In the genomic region with DNA sequence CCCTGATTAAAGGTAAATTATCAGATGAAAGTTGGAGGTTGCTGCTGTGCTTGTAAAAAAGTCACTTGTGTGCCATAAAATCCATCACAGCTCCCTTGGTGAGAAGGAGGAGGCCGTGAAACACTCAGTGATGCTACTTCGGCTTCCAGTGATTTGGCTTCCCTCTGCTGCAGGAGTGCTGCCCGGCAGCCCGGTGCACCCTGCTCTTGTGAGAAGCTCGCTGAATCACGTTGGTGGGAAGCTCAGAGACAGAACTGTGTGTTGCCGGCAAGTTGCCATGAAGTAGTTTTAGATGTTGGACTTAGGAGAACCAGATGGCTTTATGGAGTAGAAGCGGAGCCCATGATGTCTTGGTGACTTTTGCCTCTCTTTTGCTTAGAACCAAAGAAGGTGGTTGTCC, we compare ENCODE assay signal across 21 cellular contexts. TPM values are rescaled to one million over a fixed set of nuclear protein-coding genes. Genes with fewer than 3 reads are reported as not detected.
DNase-seq lines count a peak whose midpoint lies in the region; ATAC-seq, FAIRE-seq and TF ChIP-seq lines count a peak whose summit lies in the region.
"Had no signal": no experiment of that assay in that cellular context is flagged by ENCODE, and none has a peak within 500 bp of the region (broad histone marks: within the 10 kb centered on the region; RNA-seq: fewer than 3 reads in every experiment).

No MANE protein-coding gene starts in this region.

- H3K23me2 ChIP-seq in H9 (ENCODE audit: insufficient read length, low read depth, low read length, poor library complexity, severe bottlenecking), result no peaks in the 10 kb centered on the region

- no peaks in the 10 kb centered on the region for H3K9me3 ChIP-seq in H9 (ENCODE audit: control insufficient read depth, low read depth, low read length)
- H3K9me3 ChIP-seq in astrocyte (ENCODE audit: insufficient read depth, low read depth, low read length), result no peaks in the 10 kb centered on the region
- H3K9me3 ChIP-seq in skeletal muscle tissue (ENCODE audit: control insufficient read depth in 3 of 3, low read length in 3 of 3), result no peaks in the 10 kb centered on the region
- H3K9me3 ChIP-seq in pancreas, result no peaks in the 10 kb centered on the region
- no peaks in the 10 kb centered on the region for H3K9me3 ChIP-seq in esophagus squamous epithelium
- H3K9me3 ChIP-seq: ovary had no signal

- H3K27me3 ChIP-seq in H9 (ENCODE audit: insufficient read depth, low read length) (no peaks in the 10 kb centered on the region), astrocyte (ENCODE audit: insufficient read depth, low read length) (no peaks in the 10 kb centered on the region), skeletal muscle tissue (ENCODE audit: control insufficient read depth in 3 of 3, insufficient read depth in 3 of 3, low read length in 3 of 3) (no peaks in the 10 kb centered on the region), pancreas (no peaks in the 10 kb centered on the region), esophagus squamous epithelium (no peaks in the 10 kb centered on the region)
- H3K27me3 ChIP-seq: ovary had no signal

- no peak overlapping the region for H4K91ac ChIP-seq in H9 (ENCODE audit: insufficient read length, low read depth, low read length)

- H3K36me3 Mint-ChIP-seq in H9 (ENCODE audit: insufficient read depth in 1 of 3, low read depth in 3 of 3), result peaks cover 8 to 26% (median 15%) of the 10 kb centered on the region in 3 experiments; a peak in 6 of 7 replicates
- H3K36me3 Mint-ChIP-seq in astrocyte (ENCODE audit: low read depth, unreplicated experiment), result peaks cover 11% of the 10 kb centered on the region

- H3K27ac Mint-ChIP-seq in H9 (peak overlapping the region; percentile 55 to 85 (median 59); a peak in 3 of 7 replicates), astrocyte (ENCODE audit: unreplicated experiment) (peak overlapping the region; percentile 19)

- no peak overlapping the region for H2BK12ac ChIP-seq in H9 (ENCODE audit: insufficient read length, low read depth, low read length)

- H3K79me1 ChIP-seq in H9 (ENCODE audit: insufficient read depth, low read depth, low read length, poor library complexity, severe bottlenecking), result peaks cover 7% of the 10 kb centered on the region

- no peak overlapping the region for H3K18ac ChIP-seq in H9 (ENCODE audit: insufficient read length, low read depth, low read length)

- H3K4me1 Mint-ChIP-seq in H9 (peaks cover 61 to 71% of the 10 kb centered on the region in 2 experiments), astrocyte (ENCODE audit: low read depth, unreplicated experiment) (peaks cover 38% of the 10 kb centered on the region)

- no peak overlapping the region for H3T11ph ChIP-seq in H9 (ENCODE audit: low read length)

- H3K4me1 ChIP-seq in H9 (ENCODE audit: insufficient read depth, low read length), result peaks cover 15% of the 10 kb centered on the region
- peaks cover 46% of the 10 kb centered on the region for H3K4me1 ChIP-seq in astrocyte (ENCODE audit: insufficient read depth, low read length)
- H3K4me1 ChIP-seq in skeletal muscle tissue (ENCODE audit: control insufficient read depth in 3 of 3, insufficient read depth in 3 of 3, low read length in 3 of 3), result peaks cover 36 to 81% (median 73%) of the 10 kb centered on the region in 3 donors
- no peaks in the 10 kb centered on the region for H3K4me1 ChIP-seq in pancreas
- peaks cover 0 to 7% (median 0%) of the 10 kb centered on the region in 3 donors for H3K4me1 ChIP-seq in esophagus squamous epithelium

- no peak overlapping the region for H3K27ac ChIP-seq in H9 (ENCODE audit: insufficient read length, low read depth, low read length)
- H3K27ac ChIP-seq in astrocyte (ENCODE audit: low read depth, low read length), result no peak overlapping the region
- peak overlapping the region; percentile 82 for H3K27ac ChIP-seq in skeletal muscle tissue (ENCODE audit: low read depth, low read length)
- no peak overlapping the region for H3K27ac ChIP-seq in pancreas
- H3K27ac ChIP-seq in esophagus squamous epithelium, result no peak overlapping the region
- H3K27ac ChIP-seq: WERI-Rb-1 had no signal

- H3K56ac ChIP-seq in H9 (ENCODE audit: insufficient read length, low read depth, low read length), result no peak overlapping the region

- H2BK20ac ChIP-seq in H9 (ENCODE audit: low read depth, low read length, poor library complexity, severe bottlenecking), result no peak overlapping the region

- no peak for FAIRE-seq in astrocyte (lab: Jason Lieb, UNC)
- FAIRE-seq in pancreas (lab: Jason Lieb, UNC), result no peak
- FAIRE-seq: endothelial cell of umbilical vein had no signal

- no peak overlapping the region for H3K4ac ChIP-seq in H9 (ENCODE audit: low read depth, low read length)

- H3K4me3 ChIP-seq in astrocyte (ENCODE audit: insufficient read depth, low read depth, low read length) (no peak overlapping the region), skeletal muscle tissue (ENCODE audit: low read length in 3 of 3) (peak overlapping the region in 2 of 3 donors; percentile 17 to 23), pancreas (no peak overlapping the region), esophagus squamous epithelium (no peak overlapping the region)
- H3K4me3 ChIP-seq: ovary had no signal

- no peak overlapping the region for H2BK15ac ChIP-seq in H9 (ENCODE audit: low read depth, low read length)

- TF ChIP-seq CTCF in H9 (conservative IDR thresholded peaks at IDR 0.05) (no peak), astrocyte (IDR thresholded peaks at IDR 0.05; ENCODE audit: insufficient read depth, low read depth, low read length) (no peak), pancreas (IDR thresholded peaks at IDR 0.05) (no peak), esophagus squamous epithelium (IDR thresholded peaks at IDR 0.05) (no peak)

- H3K9me3 Mint-ChIP-seq in H9 (no peaks in the 10 kb centered on the region), astrocyte (ENCODE audit: unreplicated experiment) (no peaks in the 10 kb centered on the region)
- H3K9me3 Mint-ChIP-seq: CD4-positive, CD25-positive, alpha-beta regulatory T cell had no signal

- H3K14ac ChIP-seq in H9 (ENCODE audit: insufficient read depth, low read length), result no peak overlapping the region; the same call in 1 of the 2 replicates

- no peak overlapping the region for H3K9ac ChIP-seq in H9 (ENCODE audit: extremely low read depth, insufficient read length, low read length)
- H3K9ac ChIP-seq in astrocyte (ENCODE audit: low read length), result no peak overlapping the region
- H3K9ac ChIP-seq in skeletal muscle tissue (ENCODE audit: low read depth in 1 of 3, low read length in 3 of 3), result peak overlapping the region; percentile 57 to 65 (median 63)

- H4K20me1 ChIP-seq in H9 (ENCODE audit: control insufficient read depth, insufficient read depth, insufficient read length), result no peaks in the 10 kb centered on the region
- H4K20me1 ChIP-seq in astrocyte (ENCODE audit: insufficient read depth, low read length), result peaks cover 33% of the 10 kb centered on the region

- H2AFZ ChIP-seq in H9 (ENCODE audit: low read length) (no peak overlapping the region), astrocyte (ENCODE audit: low read depth, low read length) (no peak overlapping the region)

- no peak overlapping the region for H2BK120ac ChIP-seq in H9 (ENCODE audit: low read depth, low read length, poor library complexity, severe bottlenecking)

- ATAC-seq in pancreas (no peak), SK-N-SH treated with all-trans-retinoic acid at 6 μM for 48 hours (no peak)

- intact Hi-C loops in pancreas (cut with DNase I), result loop anchor here in 1 of 3 donors (10.0 kb wide), 1 partner anchor 55 kb away; no protein-coding TSS in a partner anchor
- intact Hi-C loops in esophagus squamous epithelium (cut with DNase I), result no loop called here

- H3K4me3 Mint-ChIP-seq in H9, result no peak overlapping the region
- H3K4me3 Mint-ChIP-seq in astrocyte (ENCODE audit: unreplicated experiment), result no peak overlapping the region
- H3K4me3 Mint-ChIP-seq: CD4-positive, CD25-positive, alpha-beta regulatory T cell had no signal

- H3K27me3 Mint-ChIP-seq in H9 (ENCODE audit: low read depth) (no peaks in the 10 kb centered on the region), astrocyte (ENCODE audit: low read depth, unreplicated experiment) (no peaks in the 10 kb centered on the region)
- H3K27me3 Mint-ChIP-seq: CD4-positive, CD25-positive, alpha-beta regulatory T cell had no signal

- H2BK5ac ChIP-seq in H9 (ENCODE audit: insufficient read length, low read length), result no peak overlapping the region

- H3K23ac ChIP-seq in H9 (ENCODE audit: insufficient read length, low read depth, low read length), result no peak overlapping the region

- H2AK5ac ChIP-seq in H9 (ENCODE audit: insufficient read length, low read length), result no peak overlapping the region

- no peak for DNase-seq in H9
- no peak for DNase-seq in astrocyte (ENCODE audit: low read depth)
- DNase-seq in left kidney (ENCODE audit: low read depth, low spot score), result peak; percentile 33
- DNase-seq in pancreas, result no peak
- DNase-seq in esophagus squamous epithelium (lab: John Stamatoyannopoulos, UW), result no peak
- DNase-seq: activated CD8-positive, alpha-beta memory T cell treated with anti-CD3 and anti-CD28 coated beads, Interleukin-2, amount 50 U/mL, for 48 hours; activated effector memory CD4-positive, alpha-beta T cell treated with Interleukin-2 at 50 U/mL for 16 hours; CD4-positive, CD25-positive, alpha-beta regulatory T cell; DMS153; foreskin fibroblast; hippocampal formation; islet precursor cell; mesenchymal stem cell; NCI-H1048; NCI-H187; NCI-H526 treated with DMSO at 0.1 percent for 48 hours; ovary; WERI-Rb-1 had no signal

- H3K79me2 ChIP-seq in H9 (ENCODE audit: insufficient read depth, low read length) (no peaks in the 10 kb centered on the region; the same call in 1 of the 2 replicates), astrocyte (ENCODE audit: insufficient read depth, low read length) (peaks cover 31% of the 10 kb centered on the region)

- H4K8ac ChIP-seq in H9 (replicated peaks; ENCODE audit: insufficient read length, low read depth, low read length), result no peak overlapping the region

- WGBS in H9 (ENCODE audit: extremely low coverage, insufficient read length, low lambda C conversion rate), result no CpG with 5 or more reads among the region's 8 CpGs
- WGBS in pancreas, 2 donors, result 86 to 95% methylated on average over 7 to 8 of the region's 8 CpGs
- 79% methylated on average over 3 to 6 of the region's 8 CpGs for WGBS in esophagus squamous epithelium, 2 donors

- H3K36me3 ChIP-seq in astrocyte (ENCODE audit: insufficient read depth, low read length) (no peaks in the 10 kb centered on the region), skeletal muscle tissue (ENCODE audit: control insufficient read depth in 3 of 3, insufficient read depth in 3 of 3, low read length in 3 of 3) (peaks cover 0 to 2% (median 0%) of the 10 kb centered on the region in 3 donors), pancreas (no peaks in the 10 kb centered on the region), esophagus squamous epithelium (peaks cover 0 to 33% (median 0%) of the 10 kb centered on the region in 3 donors)
- H3K36me3 ChIP-seq: ovary had no signal

- H3K4me2 ChIP-seq in H9 (ENCODE audit: insufficient read depth, insufficient read length, low read length), result no peak overlapping the region
- H3K4me2 ChIP-seq in astrocyte (ENCODE audit: low read length), result no peak overlapping the region

- TF ChIP-seq POLR2A in esophagus squamous epithelium (IDR thresholded peaks at IDR 0.05), result no peak

- no peak overlapping the region for H4K5ac ChIP-seq in H9 (ENCODE audit: insufficient read length, low read depth, low read length)

RNA-seq across cellular contexts. Expression of a gene that starts 33.3 kb away (rescaled TPM):
- 82.6 and 98.5 TPM in 2 replicates for total RNA-seq in H9 (2021)
- 53.7 and 67.9 TPM in 2 replicates for total RNA-seq in astrocyte
- total RNA-seq in skeletal muscle tissue, result 20.4 TPM
- 10 to 100 TPM; 25.3 to 48.9 (median 33.8) TPM for total RNA-seq in pancreas
- 10 to 100 TPM; 10.4 to 18.7 TPM for polyA plus RNA-seq in pancreas
- total RNA-seq in esophagus squamous epithelium, result 10 to 100 TPM; 15.9 to 22.9 (median 17.0) TPM

Comparison
In these comparisons a context has a peak if more than half of its experiments do, and no peak if none do; other contexts are left out.
1. H3K9ac ChIP-seq: peak in skeletal muscle tissue (3 of 3); none in H9 (single experiment) and astrocyte (single experiment).
2. H3K4me3 ChIP-seq: peak in skeletal muscle tissue (2 of 3); none in astrocyte (single experiment), pancreas (0 of 4) and esophagus squamous epithelium (0 of 4).